In the genomic region with DNA sequence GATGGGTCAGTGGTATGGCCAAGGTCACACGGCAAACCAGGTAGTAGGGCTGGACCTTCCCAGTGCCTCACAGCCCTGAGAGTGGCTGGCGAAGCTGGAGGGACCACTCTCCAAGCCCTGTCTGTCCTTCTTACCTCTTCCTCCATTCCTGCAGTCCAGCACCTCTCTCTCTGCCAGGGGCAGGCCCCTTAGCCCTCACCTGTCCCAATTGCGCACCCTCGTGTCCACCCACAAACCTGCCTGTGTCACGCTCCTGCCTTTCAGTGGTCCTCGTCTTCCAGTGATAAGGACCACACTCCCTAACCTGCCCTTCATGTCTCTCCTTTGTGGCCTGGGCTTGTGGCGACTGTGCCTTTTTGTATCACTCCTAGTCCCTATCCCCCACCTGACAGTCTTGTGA, we compare ENCODE assay signal across 1 cellular context.
A peak's percentile ranks its signal among the peaks of the same experiment; 100 is the strongest.
TF ChIP-seq lines count a peak whose summit lies in the region.

No MANE protein-coding gene starts in this region.

TF ChIP-seq in HepG2, 621 proteins besides CTCF, POLR2A, EP300 and RAD21:
- peak; percentile 19; the same call in 1 of the 2 replicates for TF ChIP-seq STAG1 (CRISPR knock-in tag; IDR thresholded peaks at IDR 0.05)
- TF ChIP-seq ZNF343 (CRISPR knock-in tag; IDR thresholded peaks at IDR 0.05) = no peak
